17 cellular contexts compared by ENCODE assay signal in genomic region chr22:46890819-46891218, GRCh38.
"Had no signal": no experiment of that assay in that cellular context is flagged by ENCODE, and none has a peak within 500 bp of the region (broad histone marks: within the 10 kb centered on the region; RNA-seq: fewer than 3 reads in every experiment).

No MANE protein-coding gene starts in this region.

- H3K9me3 ChIP-seq: heart left ventricle, neutrophil, thyroid gland, upper lobe of left lung, uterus had no signal

- DNase-seq: cortex of kidney; dorsolateral prefrontal cortex; effector CD8-positive, alpha-beta T cell; heart left ventricle; hippocampal formation; kidney glomerular epithelial cell; mammary epithelial cell; stimulated activated CD4-positive, alpha-beta T cell treated with anti-CD3 and anti-CD28 coated beads, Interleukin-2, amount 100 ng/mL, for 48 hours; stimulated activated naive CD4-positive, alpha-beta T cell treated with Interleukin-2 at 50 U/mL for 16 hours; thyroid gland; upper lobe of left lung; uterus had no signal

- H3K27ac Mint-ChIP-seq: natural killer cell treated with Interleukin-12 subunit alpha and Interleukin-12 subunit beta and Interleukin-15 and Interleukin-18, amount 100 ng/mL, for 72 hours had no signal

- H3K4me3 Mint-ChIP-seq: natural killer cell treated with Interleukin-12 subunit alpha and Interleukin-12 subunit beta and Interleukin-15 and Interleukin-18, amount 100 ng/mL, for 72 hours had no signal

- H3K4me3 ChIP-seq: dorsolateral prefrontal cortex, heart left ventricle, smooth muscle cell, thyroid gland, upper lobe of left lung, uterus had no signal

- H3K4me1 ChIP-seq: uterus had no signal

- H3K27me3 Mint-ChIP-seq: natural killer cell treated with Interleukin-12 subunit alpha and Interleukin-12 subunit beta and Interleukin-15 and Interleukin-18, amount 100 ng/mL, for 72 hours had no signal

- ATAC-seq: esophagus mucosa; heart left ventricle; natural killer cell treated with Interleukin-12 subunit alpha and Interleukin-12 subunit beta and Interleukin-15 and Interleukin-18, amount 100 ng/mL, for 72 hours; right cardiac atrium had no signal

- H3K27me3 ChIP-seq: dorsolateral prefrontal cortex, heart left ventricle, neutrophil, thyroid gland, upper lobe of left lung, uterus had no signal

- H3K36me3 ChIP-seq: thyroid gland, uterus had no signal

- H3K9me3 Mint-ChIP-seq: natural killer cell treated with Interleukin-12 subunit alpha and Interleukin-12 subunit beta and Interleukin-15 and Interleukin-18, amount 100 ng/mL, for 72 hours had no signal

- H3K27ac ChIP-seq: dorsolateral prefrontal cortex, heart left ventricle, neutrophil, thyroid gland, upper lobe of left lung, uterus had no signal

- H3K4me2 ChIP-seq: smooth muscle cell had no signal
